Comparison of ENCODE assay signal across 10 cellular contexts in genomic region chr9:5326893-5327548, GRCh38. TPM values are rescaled to one million over a fixed set of nuclear protein-coding genes. Genes with fewer than 3 reads are reported as not detected.
DNase-seq lines count a peak whose midpoint lies in the region; ATAC-seq and TF ChIP-seq lines count a peak whose summit lies in the region.
"Had no signal": no experiment of that assay in that cellular context is flagged by ENCODE, and none has a peak within 500 bp of the region (broad histone marks: within the 10 kb centered on the region; RNA-seq: fewer than 3 reads in every experiment).

No MANE protein-coding gene starts in this region.

- peak overlapping the region; percentile 26; the same call in 1 of the 2 replicates for H3K4me2 ChIP-seq in IMR-90 (ENCODE audit: low read depth, low read length)

- no peak overlapping the region for H2AK5ac ChIP-seq in IMR-90 (ENCODE audit: low read depth, low read length)

- no peak overlapping the region for H3K14ac ChIP-seq in IMR-90 (replicated peaks; ENCODE audit: low read depth, low read length)

- TF ChIP-seq CTCF in CD4-positive, alpha-beta T cell (IDR thresholded peaks at IDR 0.05): no peak
- TF ChIP-seq CTCF in IMR-90 (conservative IDR thresholded peaks at IDR 0.05; ENCODE audit: low read depth, low read length): no peak
- TF ChIP-seq CTCF in GM13977 (IDR thresholded peaks at IDR 0.05; ENCODE audit: extremely low read depth, insufficient read depth, missing control alignments): no peak

- H3K9ac ChIP-seq in IMR-90 (ENCODE audit: low read depth, low read length): no peak overlapping the region

- no peaks in the 10 kb centered on the region for H3K79me1 ChIP-seq in IMR-90 (ENCODE audit: low read depth in 1 of 2, low read length in 2 of 2)

- no peaks in the 10 kb centered on the region for H3K27me3 ChIP-seq in CD4-positive, alpha-beta T cell (ENCODE audit: control insufficient read depth, insufficient read depth, low read length)
- no peaks in the 10 kb centered on the region; the same call in 1 of the 2 replicates for H3K27me3 ChIP-seq in IMR-90 (ENCODE audit: control insufficient read depth, insufficient read depth, low read length)
- H3K27me3 ChIP-seq in iPS DF 6.9 (ENCODE audit: control insufficient read depth, insufficient read depth, low read length): no peaks in the 10 kb centered on the region

- no peak for TF ChIP-seq POLR2A in IMR-90 (IDR thresholded peaks at IDR 0.05; ENCODE audit: low read depth, low read length)

- H2AFZ ChIP-seq in IMR-90 (replicated peaks; ENCODE audit: low read length, poor library complexity): peak overlapping the region; percentile 26

- in situ Hi-C loops in IMR-90 (cut with MboI; ENCODE audit: low sequenced_read_pairs): no loop called here
- in situ Hi-C loops in GM13977 (cut with MboI; ENCODE audit: low pct_unique_long_range_greater_than_20kb, low sequenced_read_pairs, unreplicated experiment): no loop called here

- H3K27ac Mint-ChIP-seq in CD4-positive, alpha-beta T cell: peak overlapping the region; percentile 51
- peak overlapping the region; percentile 60 for H3K27ac Mint-ChIP-seq in activated CD8-positive, alpha-beta T cell treated with anti-CD3 and anti-CD28 coated beads, Interleukin-2, amount 10 ng/mL, durations not matched to agents 7 days and 5 days
- H3K27ac Mint-ChIP-seq: dendritic cell treated with granulocyte-macrophage colony-stimulating factor and Interleukin-4, amounts not matched to agents 40 ng/mL and 50 ng/mL, for 4 days had no signal

- H3K4me3 Mint-ChIP-seq in CD4-positive, alpha-beta T cell: peak overlapping the region; percentile 11
- peak overlapping the region; percentile 42 for H3K4me3 Mint-ChIP-seq in activated CD8-positive, alpha-beta T cell treated with anti-CD3 and anti-CD28 coated beads, Interleukin-2, amount 10 ng/mL, durations not matched to agents 7 days and 5 days
- H3K4me3 Mint-ChIP-seq: dendritic cell treated with granulocyte-macrophage colony-stimulating factor and Interleukin-4, amounts not matched to agents 40 ng/mL and 50 ng/mL, for 4 days had no signal

- peak; percentile 84 for ATAC-seq in CD4-positive, alpha-beta T cell (ENCODE audit: poor library complexity)
- ATAC-seq in IMR-90 (ENCODE audit: low read depth) (no peak), HG02678 (IDR thresholded peaks at IDR 0.05; ENCODE audit: unreplicated experiment) (no peak)
- ATAC-seq in activated CD8-positive, alpha-beta T cell treated with anti-CD3 and anti-CD28 coated beads, Interleukin-2, amount 10 ng/mL, durations not matched to agents 7 days and 5 days: peak; percentile 86

- H3K9me3 Mint-ChIP-seq in CD4-positive, alpha-beta T cell: peaks cover 2% of the 10 kb centered on the region
- no peaks in the 10 kb centered on the region for H3K9me3 Mint-ChIP-seq in activated CD8-positive, alpha-beta T cell treated with anti-CD3 and anti-CD28 coated beads, Interleukin-2, amount 10 ng/mL, durations not matched to agents 7 days and 5 days (ENCODE audit: insufficient read depth)
- H3K9me3 Mint-ChIP-seq: dendritic cell treated with granulocyte-macrophage colony-stimulating factor and Interleukin-4, amounts not matched to agents 40 ng/mL and 50 ng/mL, for 4 days had no signal

- peak overlapping the region; percentile 13 for H3K27ac ChIP-seq in CD4-positive, alpha-beta T cell (ENCODE audit: low read depth, low read length)
- H3K27ac ChIP-seq in IMR-90 (ENCODE audit: insufficient read depth, low read length) (no peak overlapping the region), iPS DF 6.9 (ENCODE audit: low read length) (no peak overlapping the region)

- no peak overlapping the region for H2BK120ac ChIP-seq in IMR-90 (ENCODE audit: low read depth, low read length)

- H3K23ac ChIP-seq in IMR-90 (ENCODE audit: low read depth, low read length): no peak overlapping the region

- dilution Hi-C loops in IMR-90 (cut with HindIII; ENCODE audit: low sequenced_read_pairs, unreplicated experiment): no loop called here

- no peak overlapping the region for H3K56ac ChIP-seq in IMR-90 (ENCODE audit: extremely low read depth, insufficient read depth, low read length)

- CTCF ChIA-PET in CD4-positive, alpha-beta T cell (lab: Charles Lee): no interaction called here
- CTCF ChIA-PET in IMR-90 (lab: Yijun Ruan, JAX): no interaction called here
- CTCF ChIA-PET in activated CD8-positive, alpha-beta T cell treated with anti-CD3 and anti-CD28 coated beads, Interleukin-2, amount 10 ng/mL, durations not matched to agents 7 days and 5 days (lab: Charles Lee): interaction anchor here (0.6 to 2.1 kb wide), 5 partner anchors 9 to 141 kb away, joined by 3 to 7 read pairs (median 4); no protein-coding TSS in a partner anchor

- H3K4me1 ChIP-seq in IMR-90 (ENCODE audit: control insufficient read depth, insufficient read depth, low read length) (no peaks in the 10 kb centered on the region), iPS DF 6.9 (ENCODE audit: control insufficient read depth, insufficient read depth, low read length) (peaks cover 3% of the 10 kb centered on the region; the same call in 1 of the 2 replicates)

- H3K36me3 Mint-ChIP-seq in CD4-positive, alpha-beta T cell (ENCODE audit: low read depth): peaks cover 68% of the 10 kb centered on the region
- H3K36me3 Mint-ChIP-seq in activated CD8-positive, alpha-beta T cell treated with anti-CD3 and anti-CD28 coated beads, Interleukin-2, amount 10 ng/mL, durations not matched to agents 7 days and 5 days (ENCODE audit: low read depth): peaks cover 31% of the 10 kb centered on the region

- H2BK20ac ChIP-seq in IMR-90 (ENCODE audit: low read depth, low read length): no peak overlapping the region

- H3K9me1 ChIP-seq in IMR-90 (ENCODE audit: insufficient read depth, low read length): no peaks in the 10 kb centered on the region

- H3K4me3 ChIP-seq in IMR-90 (ENCODE audit: insufficient read depth, low read depth, low read length): no peak overlapping the region
- H3K4me3 ChIP-seq in iPS DF 6.9 (ENCODE audit: low read length): no peak overlapping the region

- TF ChIP-seq RAD21 in IMR-90 (IDR thresholded peaks at IDR 0.05; ENCODE audit: low read length): no peak

- no peak overlapping the region for H3K18ac ChIP-seq in IMR-90 (ENCODE audit: low read depth, low read length)

- intact Hi-C loops in CD4-positive, alpha-beta T cell (cut with DNase I, micrococcal nuclease): no loop called here
- intact Hi-C loops in IMR-90 (cut with micrococcal nuclease): no loop called here

- no peak overlapping the region for H2BK15ac ChIP-seq in IMR-90 (ENCODE audit: low read depth, low read length)

- no peak overlapping the region for H2BK5ac ChIP-seq in IMR-90 (ENCODE audit: low read depth, low read length, poor library complexity, severe bottlenecking)

- H3K36me3 ChIP-seq in IMR-90 (ENCODE audit: control insufficient read depth, insufficient read depth, low read length) (no peaks in the 10 kb centered on the region), iPS DF 6.9 (ENCODE audit: control insufficient read depth, insufficient read depth, low read length) (no peaks in the 10 kb centered on the region)

- WGBS in IMR-90 (ENCODE audit: extremely low coverage in 2 of 2, insufficient read length in 1 of 2), 2 experiments: 13% methylated on average over 2 of the region's 10 CpGs; no CpG with 5 or more reads in 1 of the 2 experiments
- WGBS in iPS DF 6.9 (ENCODE audit: insufficient coverage, insufficient read length): no CpG with 5 or more reads among the region's 10 CpGs

- H4K91ac ChIP-seq in IMR-90 (ENCODE audit: insufficient read depth, low read depth, low read length): no peak overlapping the region

- no peaks in the 10 kb centered on the region for H3K9me3 ChIP-seq in CD4-positive, alpha-beta T cell (ENCODE audit: control insufficient read depth, low read length)
- H3K9me3 ChIP-seq in IMR-90 (ENCODE audit: control insufficient read depth, insufficient read depth, low read length): no peaks in the 10 kb centered on the region
- H3K9me3 ChIP-seq in iPS DF 6.9 (ENCODE audit: control insufficient read depth, insufficient read depth, low read length): no peaks in the 10 kb centered on the region

- H3K4me1 Mint-ChIP-seq in CD4-positive, alpha-beta T cell (ENCODE audit: low read depth): peaks cover 44% of the 10 kb centered on the region
- peaks cover 20% of the 10 kb centered on the region for H3K4me1 Mint-ChIP-seq in activated CD8-positive, alpha-beta T cell treated with anti-CD3 and anti-CD28 coated beads, Interleukin-2, amount 10 ng/mL, durations not matched to agents 7 days and 5 days (ENCODE audit: low read depth)

- H3K4ac ChIP-seq in IMR-90 (ENCODE audit: low read depth, low read length): no peak overlapping the region

- no TSS peak for BruUV-seq in IMR-90 (replicated peaks; lab: Mats Ljungman, UMichigan)

- H3K27me3 Mint-ChIP-seq in CD4-positive, alpha-beta T cell: no peaks in the 10 kb centered on the region
- no peaks in the 10 kb centered on the region for H3K27me3 Mint-ChIP-seq in activated CD8-positive, alpha-beta T cell treated with anti-CD3 and anti-CD28 coated beads, Interleukin-2, amount 10 ng/mL, durations not matched to agents 7 days and 5 days (ENCODE audit: low read depth)
- H3K27me3 Mint-ChIP-seq: dendritic cell treated with granulocyte-macrophage colony-stimulating factor and Interleukin-4, amounts not matched to agents 40 ng/mL and 50 ng/mL, for 4 days had no signal

- no peak overlapping the region for H4K8ac ChIP-seq in IMR-90 (ENCODE audit: low read depth in 2 of 2, low read length in 2 of 2)

- POLR2A ChIA-PET in CD4-positive, alpha-beta T cell (lab: Charles Lee): interaction anchor here (0.9 to 1.2 kb wide), 4 partner anchors 10 to 113 kb away, joined by 3 read pairs; no protein-coding TSS in a partner anchor
- POLR2A ChIA-PET in IMR-90 (lab: Charles Lee; ENCODE audit: unreplicated experiment): no interaction called here
- POLR2A ChIA-PET in activated CD8-positive, alpha-beta T cell treated with anti-CD3 and anti-CD28 coated beads, Interleukin-2, amount 10 ng/mL, durations not matched to agents 7 days and 5 days (lab: Charles Lee): interaction anchor here (1.2 kb wide), 1 partner anchor 111 kb away, joined by 3 read pairs; the partner anchor contains the start of gene PLGRKT

- no peak overlapping the region for H2AK9ac ChIP-seq in IMR-90 (replicated peaks; ENCODE audit: low read depth, low read length, poor library complexity)

- DNase-seq in CD4-positive, alpha-beta T cell: peak in 5 of 10 experiments; percentile 9 to 37 (median 17)
- DNase-seq in IMR-90: peak; percentile 2
- DNase-seq in activated CD8-positive, alpha-beta T cell treated with anti-CD3 and anti-CD28 coated beads, Interleukin-2, amount 10 ng/mL, durations not matched to agents 7 days and 5 days: peak; percentile 76
- peak; percentile 78 for DNase-seq in iPS DF 6.9 (ENCODE audit: low read depth, low spot score)
- no peak for DNase-seq in GM13977 (ENCODE audit: low spot score)
- no peak for DNase-seq in SKM-1 (lab: John Stamatoyannopoulos, UW; ENCODE audit: unreplicated experiment)
- no peak for DNase-seq in D341Med (ENCODE audit: low spot score)

- H4K20me1 ChIP-seq in IMR-90 (ENCODE audit: insufficient read depth, low read length): no peaks in the 10 kb centered on the region

- H4K5ac ChIP-seq in IMR-90 (ENCODE audit: low read depth, low read length): no peak overlapping the region

RNA-seq across cellular contexts. Expression of gene RLN1, which starts 12.7 kb away (rescaled TPM):
- under 1 TPM; 0.36 to 0.84 TPM for total RNA-seq in CD4-positive, alpha-beta T cell
- total RNA-seq in IMR-90 (2012; rRNA removed): not detected in 2 replicates
- polyA plus RNA-seq in IMR-90 (2012; rRNA removed): not detected in 2 replicates
- not detected in 2 replicates for polyA plus RNA-seq in IMR-90 (2012; cell fraction: cytosol; rRNA removed)
- polyA plus RNA-seq in IMR-90 (2012; cell fraction: nucleus; rRNA removed; ENCODE audit: low replicate concordance): not detected in 2 replicates
- 1 to 10 TPM; 1.3 to 1.5 TPM for total RNA-seq in activated CD8-positive, alpha-beta T cell treated with anti-CD3 and anti-CD28 coated beads, Interleukin-2, amount 10 ng/mL, durations not matched to agents 7 days and 5 days
- total RNA-seq: kidney epithelial cell had no signal

RNA-seq across cellular contexts. Expression of gene RLN2, which starts 22.5 kb away (rescaled TPM):
- under 1 TPM; 0.47 to 0.88 TPM for total RNA-seq in CD4-positive, alpha-beta T cell
- not detected in 2 replicates for total RNA-seq in IMR-90 (2012; rRNA removed)
- polyA plus RNA-seq in IMR-90 (2012; rRNA removed): not detected in 2 replicates
- 0.08 TPM in 1 of 2 replicates, not detected in the other for polyA plus RNA-seq in IMR-90 (2012; cell fraction: cytosol; rRNA removed)
- polyA plus RNA-seq in IMR-90 (2012; cell fraction: nucleus; rRNA removed; ENCODE audit: low replicate concordance): not detected in 2 replicates
- 1 to 10 TPM; 2.2 to 2.8 TPM for total RNA-seq in activated CD8-positive, alpha-beta T cell treated with anti-CD3 and anti-CD28 coated beads, Interleukin-2, amount 10 ng/mL, durations not matched to agents 7 days and 5 days

Comparison
In these comparisons a context has a peak if more than half of its experiments do, and no peak if none do; other contexts are left out.
1. ATAC-seq: peak in CD4-positive, alpha-beta T cell (single experiment) and activated CD8-positive, alpha-beta T cell treated with anti-CD3 and anti-CD28 coated beads, Interleukin-2, amount 10 ng/mL, durations not matched to agents 7 days and 5 days (single experiment); none in IMR-90 (single experiment) and HG02678 (single experiment).
2. DNase-seq: peak in IMR-90 (single experiment), activated CD8-positive, alpha-beta T cell treated with anti-CD3 and anti-CD28 coated beads, Interleukin-2, amount 10 ng/mL, durations not matched to agents 7 days and 5 days (single experiment) and iPS DF 6.9 (single experiment); none in GM13977 (single experiment), SKM-1 (single experiment) and D341Med (single experiment).